In the genomic region with DNA sequence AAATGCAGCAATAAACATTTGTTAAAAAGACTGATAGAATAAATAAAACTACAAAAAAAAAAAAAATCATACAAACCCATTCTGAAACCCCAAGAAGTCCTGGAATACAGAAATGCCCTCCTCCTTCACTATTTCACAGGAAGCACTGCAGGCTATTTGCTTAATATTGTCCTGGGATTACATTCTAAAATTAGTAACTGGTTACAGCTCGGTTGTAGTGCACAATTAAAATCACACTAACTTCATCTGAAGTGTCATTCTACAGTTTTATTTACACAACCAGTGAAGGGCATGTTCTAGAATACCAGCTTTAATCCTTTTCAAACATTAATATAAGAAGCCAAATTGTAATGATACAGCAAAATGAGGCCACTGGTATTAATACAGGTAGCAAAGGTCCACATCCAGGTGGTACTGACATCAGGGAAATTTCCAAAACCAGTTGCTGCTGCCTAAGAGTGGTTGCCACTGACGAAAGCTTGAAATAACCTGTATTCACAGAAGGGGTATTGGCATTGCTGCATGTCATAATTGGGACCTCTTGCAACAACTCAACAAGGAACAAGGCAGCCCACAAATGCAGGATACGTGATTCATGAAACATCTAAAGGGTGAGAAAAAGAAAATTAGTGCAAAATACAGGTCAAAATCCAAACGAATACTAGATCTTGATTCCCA, we compare ENCODE assay signal across 18 cellular contexts. TPM values are rescaled to one million over a fixed set of nuclear protein-coding genes. Genes with fewer than 3 reads are reported as not detected.
A peak's percentile ranks its signal among the peaks of the same experiment; 100 is the strongest.
DNase-seq lines count a peak whose midpoint lies in the region; ATAC-seq and TF ChIP-seq lines count a peak whose summit lies in the region.
"Had no signal": no experiment of that assay in that cellular context is flagged by ENCODE, and none has a peak within 500 bp of the region (broad histone marks: within the 10 kb centered on the region; RNA-seq: fewer than 3 reads in every experiment).

No MANE protein-coding gene starts in this region.

- peaks cover 35% of the 10 kb centered on the region for H3K36me3 Mint-ChIP-seq in chondrocyte (ENCODE audit: low read depth)

- intact Hi-C loops in left ventricle myocardium inferior (cut with micrococcal nuclease) (no loop called here), Right ventricle myocardium inferior (cut with DNase I) (no loop called here)

- H3K27me3 Mint-ChIP-seq in chondrocyte (ENCODE audit: low read depth), result no peaks in the 10 kb centered on the region
- H3K27me3 Mint-ChIP-seq: brain, naive B cell had no signal

- DNase-seq in left ventricle myocardium inferior (no peak), Right ventricle myocardium inferior (ENCODE audit: missing footprints) (no peak), NCI-H2029 treated with DMSO at 0.1 percent for 48 hours (lab: John Stamatoyannopoulos, UW) (peak; percentile 58), chondrocyte (ENCODE audit: low spot score) (no peak), COR-L47 (lab: John Stamatoyannopoulos, UW) (no peak), OCI-M1 (lab: John Stamatoyannopoulos, UW) (no peak), NCI-H524 treated with DMSO at 0.1 percent for 48 hours (lab: John Stamatoyannopoulos, UW) (no peak)
- no peak for DNase-seq in stimulated activated naive CD8-positive, alpha-beta T cell treated with anti-CD3 and anti-CD28 coated beads, Interleukin-15, Interleukin-2, amounts not matched to agents 100 U/mL and 50 U/mL, for 24 hours
- DNase-seq: activated CD4-positive, alpha-beta T cell treated with anti-CD3 and anti-CD28 coated beads, Interleukin-2, amount 50 U/mL, for 1 hour; activated T-cell treated with anti-CD3 and anti-CD28 coated beads for 4 hours; naive B cell; NCI-H1417 treated with DMSO at 0.1 percent for 48 hours; NCI-H526 treated with DMSO at 0.1 percent for 48 hours; stimulated activated CD4-positive, alpha-beta T cell treated with anti-CD3 and anti-CD28 coated beads, Interleukin-2, amount 100 ng/mL, for 48 hours; substantia nigra had no signal

- peaks cover 36% of the 10 kb centered on the region for H3K36me3 ChIP-seq in left ventricle myocardium inferior

- H3K4me3 Mint-ChIP-seq in chondrocyte (ENCODE audit: unreplicated experiment), result no peak overlapping the region
- H3K4me3 Mint-ChIP-seq: brain, naive B cell had no signal

- no peak for ATAC-seq in Right ventricle myocardium inferior
- no peak for ATAC-seq in stimulated activated naive CD8-positive, alpha-beta T cell treated with anti-CD3 and anti-CD28 coated beads, Interleukin-15, Interleukin-2, amounts not matched to agents 100 U/mL and 50 U/mL, for 24 hours
- ATAC-seq: activated naive CD4-positive, alpha-beta T cell treated with anti-CD3 and anti-CD28 coated beads, Interleukin-2, amount 50 U/mL, for 72 hours had no signal

- no peak overlapping the region for H3K4me3 ChIP-seq in left ventricle myocardium inferior

- H3K4me1 Mint-ChIP-seq in chondrocyte (ENCODE audit: low read depth), result peaks cover 18% of the 10 kb centered on the region

- H3K9me3 Mint-ChIP-seq in chondrocyte (ENCODE audit: low read depth), result no peaks in the 10 kb centered on the region
- H3K9me3 Mint-ChIP-seq: activated naive CD4-positive, alpha-beta T cell treated with anti-CD3 and anti-CD28 coated beads, Interleukin-2, amount 50 U/mL, for 72 hours; brain; naive B cell had no signal

- H3K27ac ChIP-seq in left ventricle myocardium inferior (replicated peaks), result peak overlapping the region; percentile 12
- H3K27ac ChIP-seq: parathyroid adenoma had no signal

- H3K27ac Mint-ChIP-seq in chondrocyte (ENCODE audit: unreplicated experiment), result peak overlapping the region; percentile 70

- TF ChIP-seq CTCF in left ventricle myocardium inferior (IDR thresholded peaks at IDR 0.05; ENCODE audit: borderline replicate concordance), result no peak
- TF ChIP-seq CTCF in chondrocyte (IDR thresholded peaks at IDR 0.05), result no peak

- no peaks in the 10 kb centered on the region for H3K9me3 ChIP-seq in left ventricle myocardium inferior (replicated peaks)

- H3K27me3 ChIP-seq in left ventricle myocardium inferior (ENCODE audit: low read depth), result no peaks in the 10 kb centered on the region

- peaks cover 26% of the 10 kb centered on the region for H3K4me1 ChIP-seq in left ventricle myocardium inferior

RNA-seq across cellular contexts. Expression of a gene that starts 26.9 kb away (rescaled TPM):
- 42.3 TPM for total RNA-seq in left ventricle myocardium inferior
- 36.1 TPM for total RNA-seq in Right ventricle myocardium inferior
- total RNA-seq in chondrocyte, result 36.6 to 40.0 TPM (median 40.0 TPM) in 3 replicates
